ENCODE assay signal across 10 cellular contexts in the genomic region with DNA sequence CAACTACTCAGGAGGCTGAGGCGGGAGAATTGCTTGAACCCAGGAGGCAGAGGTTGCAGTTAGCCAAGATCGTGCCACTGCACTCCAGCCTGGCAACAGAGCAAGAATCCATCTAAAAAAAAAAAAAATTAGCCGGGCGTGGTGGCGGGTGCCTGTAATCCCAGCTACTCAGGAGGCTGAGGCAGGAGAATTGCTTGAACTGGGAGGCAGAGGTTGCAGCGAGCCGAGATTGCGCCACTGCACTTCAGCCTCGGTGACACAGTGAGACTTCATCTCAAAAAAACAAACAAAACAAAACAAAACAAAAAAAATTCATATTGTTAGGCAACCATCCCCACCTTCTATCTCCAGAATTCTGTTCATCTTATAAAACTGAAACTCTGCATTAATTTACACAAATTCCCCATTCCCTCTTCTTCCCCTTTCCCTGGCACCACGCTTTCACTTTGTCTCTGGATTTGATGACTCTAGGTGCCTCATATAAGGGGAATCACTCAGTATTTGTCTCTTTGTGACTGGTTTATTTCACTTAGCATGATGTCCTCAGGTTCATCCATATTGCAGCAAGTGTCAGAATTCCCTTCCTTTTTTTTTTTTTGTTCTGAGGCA. TPM values are rescaled to one million over a fixed set of nuclear protein-coding genes. Genes with fewer than 3 reads are reported as not detected.
DNase-seq lines count a peak whose midpoint lies in the region; ATAC-seq, FAIRE-seq and TF ChIP-seq lines count a peak whose summit lies in the region.
"Not testable (repeated sequence)": the region's sequence is repeated elsewhere in the genome, so short reads cannot be mapped to it uniquely, and the experiment has no call there.
"Had no signal": no experiment of that assay in that cellular context is flagged by ENCODE, and none has a peak within 500 bp of the region (broad histone marks: within the 10 kb centered on the region; RNA-seq: fewer than 3 reads in every experiment).

No MANE protein-coding gene starts in this region.

- H3K4me1 ChIP-seq in A549 (peaks cover 80% of the 10 kb centered on the region), GM23338 (ENCODE audit: insufficient read depth) (peaks cover 54% of the 10 kb centered on the region), H1 (replicated peaks in 1 of 4; ENCODE audit: control insufficient read depth in 3 of 4, insufficient read depth in 4 of 4, low read length in 3 of 4) (peaks cover 24 to 36% (median 26%) of the 10 kb centered on the region in 4 experiments), left ventricle myocardium inferior (peaks cover 81% of the 10 kb centered on the region), thyroid gland (peaks cover 51 to 77% of the 10 kb centered on the region in 2 donors)

- H3K4me3 ChIP-seq in A549; GM23338; H1 (ENCODE audit: extremely low read depth in 1 of 4, insufficient read depth in 2 of 4, low read depth in 3 of 4, low read length in 4 of 4); left ventricle myocardium inferior; thyroid gland (replicated peaks in 1 of 3): not testable (repeated sequence)

- not testable (repeated sequence) for TF ChIP-seq EP300 in A549 (IDR thresholded peaks at IDR 0.05); H1 (IDR thresholded peaks at IDR 0.05; ENCODE audit: borderline replicate concordance in 1 of 2, low read depth in 2 of 2, low read length in 2 of 2)

- H3K36me3 ChIP-seq in GM23338 (ENCODE audit: insufficient read depth); H1 (ENCODE audit: control insufficient read depth in 2 of 4, insufficient read depth in 4 of 4, low read length in 3 of 4); left ventricle myocardium inferior; thyroid gland: not testable (repeated sequence)

- not testable (repeated sequence) for H3K4ac ChIP-seq in H1 (replicated peaks; ENCODE audit: insufficient read length, low read depth, low read length)

- H3K4me1 Mint-ChIP-seq in GM23338 (peaks cover 68% of the 10 kb centered on the region), nephron (peaks cover 79% of the 10 kb centered on the region)

- not testable (repeated sequence) for H2AK5ac ChIP-seq in H1 (ENCODE audit: low read depth, low read length)

- FAIRE-seq in A549 (lab: Jason Lieb, UNC); H1 (lab: Jason Lieb, UNC): not testable (repeated sequence)

- H3K27me3 ChIP-seq in GM23338 (ENCODE audit: insufficient read depth); H1 (replicated peaks in 1 of 4; ENCODE audit: control insufficient read depth in 3 of 4, extremely low read depth in 1 of 4, insufficient read depth in 3 of 4, low read length in 3 of 4); left ventricle myocardium inferior (ENCODE audit: low read depth); thyroid gland: not testable (repeated sequence)

- not testable (repeated sequence) for H2BK120ac ChIP-seq in H1 (replicated peaks; ENCODE audit: low read depth, low read length)

- not testable (repeated sequence) for H3K18ac ChIP-seq in H1 (ENCODE audit: extremely low read depth, low read length)

- not testable (repeated sequence) for H3K4me3 Mint-ChIP-seq in GM23338
- peak overlapping the region in 1 of 3 experiments; percentile 38 for H3K4me3 Mint-ChIP-seq in nephron

- CTCF ChIA-PET in A549 (lab: Yijun Ruan, JAX): not testable (repeated sequence)
- CTCF ChIA-PET in RWPE1 (lab: Yijun Ruan, JAX): interaction anchor here (0.6 kb wide), 1 partner anchor 378 kb away, joined by 3 read pairs; no protein-coding TSS in a partner anchor
- CTCF ChIA-PET in H1 (lab: Charles Lee; ENCODE audit: partially characterized antibody): interaction anchor here (1.5 kb wide), 1 partner anchor 32 kb away, joined by 5 read pairs; no protein-coding TSS in a partner anchor

- H4K8ac ChIP-seq in H1 (ENCODE audit: extremely low read depth, insufficient read depth, low read length): not testable (repeated sequence)

- WGBS in A549 (ENCODE audit: missing lambda C conversion rate): 85% methylated on average over 10 of the region's 10 CpGs
- 93% methylated on average over 9 of the region's 10 CpGs; no CpG with 5 or more reads in 1 of the 2 experiments for WGBS in H1 (ENCODE audit: extremely low coverage in 1 of 2, insufficient coverage in 1 of 2, insufficient read length in 1 of 2, insufficient replicate concordance in 2 of 2, low coverage in 1 of 2, low lambda C conversion rate in 2 of 2, missing lambda C conversion rate in 1 of 2), 2 experiments
- 86 to 90% methylated on average over 10 of the region's 10 CpGs for WGBS in thyroid gland, 2 donors

- TF ChIP-seq CTCF in A549 (IDR thresholded peaks at IDR 0.05); GM23338 (conservative IDR thresholded peaks at IDR 0.05; ENCODE audit: low read depth in 2 of 2); RWPE1 (conservative IDR thresholded peaks at IDR 0.05; ENCODE audit: low read depth); H1 (IDR thresholded peaks at IDR 0.05; ENCODE audit: control extremely low read depth in 1 of 3, insufficient read depth in 1 of 3, low read depth in 1 of 3, low read length in 3 of 3); left ventricle myocardium inferior (IDR thresholded peaks at IDR 0.05; ENCODE audit: borderline replicate concordance); nephron (IDR thresholded peaks at IDR 0.05; ENCODE audit: unreplicated experiment in 3 of 3); thyroid gland (IDR thresholded peaks at IDR 0.05): not testable (repeated sequence)

- not testable (repeated sequence) for H3K36me3 Mint-ChIP-seq in GM23338 (ENCODE audit: low read depth); nephron (ENCODE audit: low read depth)

- not testable (repeated sequence) for H3K9me3 Mint-ChIP-seq in GM23338, nephron

- not testable (repeated sequence) for H3K9me2 ChIP-seq in GM23338 (ENCODE audit: insufficient read depth)

- not testable (repeated sequence) for H3K9me3 ChIP-seq in A549; H1 (ENCODE audit: insufficient read depth in 2 of 2, low read depth in 1 of 2, low read length in 1 of 2); left ventricle myocardium inferior (replicated peaks); thyroid gland

- not testable (repeated sequence) for H3K79me1 ChIP-seq in H1 (ENCODE audit: low read depth, low read length)

- not testable (repeated sequence) for TF ChIP-seq RAD21 in A549 (conservative IDR thresholded peaks at IDR 0.05 in 1 of 2, IDR thresholded peaks at IDR 0.05 in 1 of 2); H1 (IDR thresholded peaks at IDR 0.05 in 1 of 2, conservative IDR thresholded peaks at IDR 0.05 in 1 of 2; ENCODE audit: low read depth in 2 of 2, low read length in 2 of 2)

- H3F3A ChIP-seq in GM23338 (replicated peaks; ENCODE audit: low read depth): not testable (repeated sequence)

- ATAC-seq in A549, GM23338: not testable (repeated sequence)

- peak overlapping the region; percentile 22; the same call in 1 of the 2 replicates for H3K27ac Mint-ChIP-seq in GM23338
- H3K27ac Mint-ChIP-seq in nephron: peak overlapping the region; percentile 63 to 88 (median 71)

- not testable (repeated sequence) for H2BK15ac ChIP-seq in H1 (ENCODE audit: low read length)

- not testable (repeated sequence) for H2AFZ ChIP-seq in GM23338; H1 (ENCODE audit: low read length)

- H3K23ac ChIP-seq in H1 (ENCODE audit: insufficient read length): not testable (repeated sequence)

- not testable (repeated sequence) for H3K9ac ChIP-seq in H1 (replicated peaks in 1 of 4; ENCODE audit: extremely low read depth in 1 of 4, low read depth in 3 of 4, low read length in 3 of 4)

- peaks cover 11% of the 10 kb centered on the region for H3K27me3 Mint-ChIP-seq in GM23338 (ENCODE audit: insufficient read depth, low read depth, poor library complexity)
- H3K27me3 Mint-ChIP-seq in nephron (ENCODE audit: low read depth): not testable (repeated sequence)

- H2BK5ac ChIP-seq in H1 (ENCODE audit: low read depth, low read length): peak overlapping the region; percentile 15; the same call in 1 of the 2 replicates

- POLR2A ChIA-PET in A549 (lab: Yijun Ruan, JAX); RWPE1 (lab: Yijun Ruan, JAX; ENCODE audit: low non-redundant PET): not testable (repeated sequence)
- POLR2A ChIA-PET in H1 (lab: Charles Lee; ENCODE audit: partially characterized antibody): interaction anchor here (0.6 to 1.0 kb wide), 3 partner anchors 16 to 308 kb away, joined by 3 read pairs; no protein-coding TSS in a partner anchor

- H3K79me2 ChIP-seq in GM23338 (replicated peaks; ENCODE audit: insufficient read depth); H1 (ENCODE audit: control insufficient read depth in 1 of 2, insufficient read depth in 2 of 2, low read length in 2 of 2): not testable (repeated sequence)

- H3K4me2 ChIP-seq in A549 (peak overlapping the region; percentile 28; the same call in 1 of the 3 replicates), GM23338 (0 out of 2 replicates have a peak overlapping the region, but pooled peaks have one; percentile 74)
- not testable (repeated sequence) for H3K4me2 ChIP-seq in H1 (ENCODE audit: insufficient read depth in 1 of 2, low read depth in 2 of 2, low read length in 2 of 2)

- not testable (repeated sequence) for H4K20me1 ChIP-seq in GM23338 (replicated peaks; ENCODE audit: insufficient read depth); H1 (replicated peaks in 1 of 2; ENCODE audit: control insufficient read depth in 1 of 2, insufficient read depth in 2 of 2, low read length in 2 of 2)

- not testable (repeated sequence) for DNase-seq in A549 (ENCODE audit: low read depth in 1 of 2, low spot score in 1 of 2); GM23338 (ENCODE audit: low spot score); RWPE1 (ENCODE audit: low spot score); H1 (ENCODE audit: low read depth in 1 of 2, low spot score in 2 of 2); left ventricle myocardium inferior; thyroid gland
- peak; percentile 29 for DNase-seq in posterior vena cava (ENCODE audit: low spot score)

- intact Hi-C loops in left ventricle myocardium inferior (cut with micrococcal nuclease); thyroid gland (cut with DNase I): not testable (repeated sequence)
- intact Hi-C loops in posterior vena cava (cut with DNase I): loop anchor here in 1 of 2 donors (1.0 to 10.0 kb wide), 2 partner anchors 27 to 546 kb away; no protein-coding TSS in a partner anchor

- not testable (repeated sequence) for H4K5ac ChIP-seq in H1 (ENCODE audit: insufficient read length, low read depth, low read length)

- peak overlapping the region in 1 of 2 experiments; percentile 87; a peak in 3 of 6 replicates for H3K27ac ChIP-seq in A549
- not testable (repeated sequence) for H3K27ac ChIP-seq in GM23338 (ENCODE audit: low read depth); H1 (ENCODE audit: low read depth, low read length)
- peak overlapping the region; percentile 90; the same call in 1 of the 2 replicates for H3K27ac ChIP-seq in RWPE1
- H3K27ac ChIP-seq in left ventricle myocardium inferior (replicated peaks): peak overlapping the region; percentile 94
- H3K27ac ChIP-seq in thyroid gland: peak overlapping the region in 2 of 3 donors; percentile 74 to 94

- H3K14ac ChIP-seq in H1 (ENCODE audit: insufficient read length): not testable (repeated sequence)

- H4K91ac ChIP-seq in H1 (replicated peaks; ENCODE audit: insufficient read length, low read length): not testable (repeated sequence)

- not testable (repeated sequence) for H2BK20ac ChIP-seq in H1 (ENCODE audit: low read length)

- not testable (repeated sequence) for H3K56ac ChIP-seq in H1 (replicated peaks; ENCODE audit: insufficient read length, low read depth, low read length)

- H2BK12ac ChIP-seq in H1 (ENCODE audit: low read depth, low read length): peak overlapping the region; percentile 30

- not testable (repeated sequence) for H3K23me2 ChIP-seq in H1 (ENCODE audit: low read depth, low read length)

- not testable (repeated sequence) for TF ChIP-seq POLR2A in A549 (IDR thresholded peaks at IDR 0.05; ENCODE audit: low read length); H1 (IDR thresholded peaks at IDR 0.05; ENCODE audit: control extremely low read depth in 1 of 2, low read depth in 2 of 2, low read length in 2 of 2); thyroid gland (IDR thresholded peaks at IDR 0.05)

RNA-seq across cellular contexts. Expression of a gene that starts 13.5 kb away (rescaled TPM):
- polyA plus RNA-seq in A549 (2011; rRNA removed) (44.2 and 54.2 TPM in 2 replicates), A549 (2017; fragmentation: RNase III; extraction: RNeasy Plus Mini Kit Qiagen cat#74134 plus additional on column Dnase treatment) (38.0 to 42.1 TPM (median 41.1 TPM) in 3 replicates), GM23338 (2016; fragmentation: Nextera tagmentation; extraction: Ambion mirVana) (58.6 and 58.9 TPM in 2 replicates), H1 (2011; rRNA removed) (121 and 129 TPM in 2 replicates)
- 63.2 and 69.3 TPM in 2 replicates for polyA plus RNA-seq in A549 (2012; cell fraction: cytosol; rRNA removed)
- polyA plus RNA-seq in A549 (2012; cell fraction: nucleus; rRNA removed): 48.8 and 60.2 TPM in 2 replicates
- polyA minus RNA-seq in A549 (2011; rRNA and poly(A)+ RNA removed): 60.9 and 76.0 TPM in 2 replicates
- total RNA-seq in GM23338 (2014; rRNA removed; shearing (Covaris generic)): 51.7 and 62.7 TPM in 2 replicates
- total RNA-seq in H1 (2021; fragmentation: NEBNext Ultra II Directional; extraction: Animal tissue kit (Norgen Biotek cat#: 25700)): 48.3 and 52.1 TPM in 2 replicates
- polyA plus RNA-seq in H1 (2011; cell fraction: cytosol; rRNA removed): 115 TPM
- polyA plus RNA-seq in H1 (2011; cell fraction: nucleus; rRNA removed): 95.2 TPM
- polyA plus RNA-seq in H1 (2012, experiment 1 of 2): 70.4 to 84.7 TPM (median 74.9 TPM) in 4 replicates
- 103 TPM for polyA plus RNA-seq in H1 (2012, experiment 2 of 2)
- 61.3 TPM for polyA plus RNA-seq in H1 (2013, experiment 1 of 2)
- polyA plus RNA-seq in H1 (2013, experiment 2 of 2): 58.7 TPM
- polyA minus RNA-seq in H1 (2011; rRNA and poly(A)+ RNA removed): 95.6 and 97.8 TPM in 2 replicates
- 36.3 TPM for polyA minus RNA-seq in H1 (2011; cell fraction: cytosol; rRNA and poly(A)+ RNA removed)
- 63.1 TPM for polyA minus RNA-seq in H1 (2011; cell fraction: nucleus; rRNA and poly(A)+ RNA removed)
- total RNA-seq in left ventricle myocardium inferior (41.8 TPM), posterior vena cava (10 to 100 TPM; 25.4 to 28.2 TPM), thyroid gland (10 to 100 TPM; 26.3 to 61.1 (median 45.1) TPM)

RNA-seq across cellular contexts. Expression of a gene that starts 56.2 kb away (rescaled TPM):
- polyA plus RNA-seq in A549 (2011; rRNA removed) (0.18 and 0.37 TPM in 2 replicates), A549 (2017; fragmentation: RNase III; extraction: RNeasy Plus Mini Kit Qiagen cat#74134 plus additional on column Dnase treatment) (0.09 to 0.17 TPM (median 0.14 TPM) in 3 replicates), GM23338 (2016; fragmentation: Nextera tagmentation; extraction: Ambion mirVana) (0.38 and 0.39 TPM in 2 replicates), H1 (2011; rRNA removed) (0.23 and 0.25 TPM in 2 replicates)
- polyA plus RNA-seq in A549 (2012; cell fraction: cytosol; rRNA removed): 0.12 and 0.19 TPM in 2 replicates
- 0.16 and 0.17 TPM in 2 replicates for polyA plus RNA-seq in A549 (2012; cell fraction: nucleus; rRNA removed)
- 0.33 TPM in 1 of 2 replicates, not detected in the other for polyA minus RNA-seq in A549 (2011; rRNA and poly(A)+ RNA removed)
- 0.10 TPM in 1 of 2 replicates, not detected in the other for total RNA-seq in GM23338 (2014; rRNA removed; shearing (Covaris generic))
- 0.15 TPM in 1 of 2 replicates, not detected in the other for total RNA-seq in H1 (2021; fragmentation: NEBNext Ultra II Directional; extraction: Animal tissue kit (Norgen Biotek cat#: 25700))
- 0.23 TPM for polyA plus RNA-seq in H1 (2011; cell fraction: cytosol; rRNA removed)
- 0.36 TPM for polyA plus RNA-seq in H1 (2011; cell fraction: nucleus; rRNA removed)
- polyA plus RNA-seq in H1 (2012, experiment 1 of 2): 0.73 to 0.93 TPM (median 0.80 TPM) in 4 replicates
- 1.00 TPM for polyA plus RNA-seq in H1 (2012, experiment 2 of 2)
- 0.22 TPM for polyA plus RNA-seq in H1 (2013, experiment 1 of 2)
- polyA plus RNA-seq in H1 (2013, experiment 2 of 2): 0.15 TPM
- polyA minus RNA-seq in H1 (2011; rRNA and poly(A)+ RNA removed): 0.06 and 0.22 TPM in 2 replicates
- polyA minus RNA-seq in H1 (2011; cell fraction: cytosol; rRNA and poly(A)+ RNA removed): not detected
- 0.30 TPM for polyA minus RNA-seq in H1 (2011; cell fraction: nucleus; rRNA and poly(A)+ RNA removed)
- total RNA-seq in left ventricle myocardium inferior (0.08 TPM), posterior vena cava (under 1 TPM; 0.19 to 0.23 TPM), thyroid gland (under 1 TPM in 1 of 4 donors, not detected in 3; 0.13 TPM)
- total RNA-seq: CD4-positive, alpha-beta memory T cell; HT1080 had no signal
